ENCODE assay signal across 9 cellular contexts in the genomic region with DNA sequence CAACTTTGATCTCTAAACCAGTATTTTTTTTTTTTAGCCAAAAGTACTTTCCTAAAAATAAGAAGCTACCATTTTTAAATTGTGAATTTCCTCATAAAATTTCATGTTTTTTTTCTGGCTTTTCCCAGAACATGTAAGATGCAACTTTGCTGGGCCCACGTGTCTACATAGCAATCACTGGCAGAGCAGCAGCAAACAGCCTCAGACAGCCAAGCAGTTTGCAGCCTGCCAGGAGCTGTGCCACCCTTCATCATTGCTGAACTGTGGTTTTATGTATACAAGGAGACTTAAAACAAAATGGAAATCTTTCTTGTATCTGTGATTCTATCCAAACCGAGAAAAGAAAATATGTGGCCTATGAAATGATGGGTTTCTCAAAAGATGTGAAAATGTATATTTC.
"Had no signal": no experiment of that assay in that cellular context is flagged by ENCODE, and none has a peak within 500 bp of the region (broad histone marks: within the 10 kb centered on the region; RNA-seq: fewer than 3 reads in every experiment).

No MANE protein-coding gene starts in this region.

- H3K36me3 ChIP-seq: gastrocnemius medialis, heart right ventricle, vagina had no signal

- H3K9me3 ChIP-seq: gastrocnemius medialis, vagina had no signal

- H3K4me1 ChIP-seq: gastrocnemius medialis, heart right ventricle, vagina had no signal

- DNase-seq: activated CD4-positive, alpha-beta memory T cell treated with anti-CD3 and anti-CD28 coated beads, Interleukin-2, amount 10 ng/mL, durations not matched to agents 7 days and 5 days; activated gamma-delta T cell treated with Interleukin-2 at 50 U/mL for 16 hours; activated naive CD8-positive, alpha-beta T cell treated with anti-CD3 and anti-CD28 coated beads for 36 hours; gastrocnemius medialis; heart right ventricle; kidney; left ventricle myocardium superior; small intestine had no signal

- H3K27me3 ChIP-seq: gastrocnemius medialis, heart right ventricle, vagina had no signal

- H3K4me3 ChIP-seq: gastrocnemius medialis, heart right ventricle, vagina had no signal
